In genomic region chr18:6525593-6525992, GRCh38 we compare ENCODE assay signal across 28 cellular contexts.
"Had no signal": no experiment of that assay in that cellular context is flagged by ENCODE, and none has a peak within 500 bp of the region (broad histone marks: within the 10 kb centered on the region; RNA-seq: fewer than 3 reads in every experiment).

No MANE protein-coding gene starts in this region.

- H3K4me3 ChIP-seq: neural progenitor cell, ovary, psoas muscle, right lobe of liver, sigmoid colon, stomach, thoracic aorta, thyroid gland, tibial nerve, upper lobe of left lung, vagina had no signal

- H3K79me2 ChIP-seq: parathyroid adenoma had no signal

- H3K36me3 ChIP-seq: neural progenitor cell, ovary, right lobe of liver, sigmoid colon, stomach, thoracic aorta, thyroid gland, tibial nerve, upper lobe of left lung, vagina had no signal

- H3K36me3 Mint-ChIP-seq: neural progenitor cell; stimulated activated effector memory CD8-positive, alpha-beta T cell treated with anti-CD3 and anti-CD28 coated beads, Interleukin-12 subunit alpha, Interleukin-12 subunit beta, amount 100 ng/mL, for 72 hours; stimulated activated naive B cell treated with anti-CD40 and anti-IgM and Interleukin-4, amounts not matched to agents 10 μg/mL and 1 μg/mL and 100 μg/mL, for 72 hours had no signal

- H3K9ac ChIP-seq: neural progenitor cell, parathyroid adenoma had no signal

- FAIRE-seq: small intestine, urothelium cell line had no signal

- ATAC-seq: psoas muscle; right cardiac atrium; right lobe of liver; stimulated activated effector memory CD8-positive, alpha-beta T cell treated with anti-CD3 and anti-CD28 coated beads, Interleukin-12 subunit alpha, Interleukin-12 subunit beta, amount 100 ng/mL, for 72 hours; stimulated activated naive B cell treated with anti-CD40 and anti-IgM and Interleukin-4, amounts not matched to agents 10 μg/mL and 1 μg/mL and 100 μg/mL, for 72 hours had no signal

- H2AFZ ChIP-seq: neural progenitor cell, parathyroid adenoma had no signal

- H3K9me3 ChIP-seq: ovary, right lobe of liver, sigmoid colon, thoracic aorta, thyroid gland, upper lobe of left lung, vagina had no signal

- H3K4me2 ChIP-seq: neural progenitor cell had no signal

- DNase-seq: occipital lobe; ovary; posterior cingulate gyrus; psoas muscle; right cardiac atrium; right lobe of liver; sigmoid colon; small intestine; stimulated activated CD4-positive, alpha-beta T cell treated with anti-CD3 and anti-CD28 coated beads, Interleukin-15, amount 100 ng/mL, for 24 hours; stimulated activated CD4-positive, alpha-beta T cell treated with anti-CD3 and anti-CD28 coated beads, Interleukin-2, amount 100 ng/mL, for 24 hours; stimulated activated CD4-positive, alpha-beta T cell treated with anti-CD3 and anti-CD28 coated beads, Interleukin-2, amount 100 ng/mL, for 48 hours; stimulated activated CD4-positive, alpha-beta T cell treated with anti-CD3 and anti-CD28 coated beads, Interleukin-4, amount 100 ng/mL, for 24 hours; stimulated activated naive B cell treated with anti-CD40 and anti-IgM and Interleukin-4, amounts not matched to agents 10 μg/mL and 1 μg/mL and 100 μg/mL, for 72 hours; stimulated activated naive CD4-positive, alpha-beta T cell treated with Interleukin-2 at 50 U/mL for 16 hours; stomach; thyroid gland; trophoblast cell; upper lobe of left lung had no signal

- H3K27me3 ChIP-seq: neural progenitor cell, ovary, right lobe of liver, sigmoid colon, stomach, thyroid gland, tibial nerve, upper lobe of left lung, vagina had no signal

- H3K4me1 Mint-ChIP-seq: nephron; neural progenitor cell; stimulated activated effector memory CD8-positive, alpha-beta T cell treated with anti-CD3 and anti-CD28 coated beads, Interleukin-12 subunit alpha, Interleukin-12 subunit beta, amount 100 ng/mL, for 72 hours had no signal

- H3K4me3 Mint-ChIP-seq: nephron; neural progenitor cell; stimulated activated effector memory CD8-positive, alpha-beta T cell treated with anti-CD3 and anti-CD28 coated beads, Interleukin-12 subunit alpha, Interleukin-12 subunit beta, amount 100 ng/mL, for 72 hours; stimulated activated naive B cell treated with anti-CD40 and anti-IgM and Interleukin-4, amounts not matched to agents 10 μg/mL and 1 μg/mL and 100 μg/mL, for 72 hours; stimulated activated naive CD8-positive, alpha-beta T cell treated with anti-CD3 and anti-CD28 coated beads, Interleukin-15, Interleukin-2, amounts not matched to agents 100 ng/mL and 50 ng/mL, for 24 hours had no signal

- H3K27ac Mint-ChIP-seq: nephron; neural progenitor cell; progenitor cell of endocrine pancreas; stimulated activated effector memory CD8-positive, alpha-beta T cell treated with anti-CD3 and anti-CD28 coated beads, Interleukin-12 subunit alpha, Interleukin-12 subunit beta, amount 100 ng/mL, for 72 hours; stimulated activated naive B cell treated with anti-CD40 and anti-IgM and Interleukin-4, amounts not matched to agents 10 μg/mL and 1 μg/mL and 100 μg/mL, for 72 hours; stimulated activated naive CD8-positive, alpha-beta T cell treated with anti-CD3 and anti-CD28 coated beads, Interleukin-15, Interleukin-2, amounts not matched to agents 100 ng/mL and 50 ng/mL, for 24 hours had no signal

- H3K27ac ChIP-seq: neural progenitor cell, ovary, parathyroid adenoma, psoas muscle, right lobe of liver, sigmoid colon, stomach, thoracic aorta, thyroid gland, tibial nerve, upper lobe of left lung, vagina had no signal

- H3K4me1 ChIP-seq: neural progenitor cell, parathyroid adenoma, psoas muscle, right lobe of liver, sigmoid colon, stomach, thyroid gland, tibial nerve, upper lobe of left lung, vagina had no signal
